Comparison of ENCODE assay signal across 1 cellular context in the genomic region with DNA sequence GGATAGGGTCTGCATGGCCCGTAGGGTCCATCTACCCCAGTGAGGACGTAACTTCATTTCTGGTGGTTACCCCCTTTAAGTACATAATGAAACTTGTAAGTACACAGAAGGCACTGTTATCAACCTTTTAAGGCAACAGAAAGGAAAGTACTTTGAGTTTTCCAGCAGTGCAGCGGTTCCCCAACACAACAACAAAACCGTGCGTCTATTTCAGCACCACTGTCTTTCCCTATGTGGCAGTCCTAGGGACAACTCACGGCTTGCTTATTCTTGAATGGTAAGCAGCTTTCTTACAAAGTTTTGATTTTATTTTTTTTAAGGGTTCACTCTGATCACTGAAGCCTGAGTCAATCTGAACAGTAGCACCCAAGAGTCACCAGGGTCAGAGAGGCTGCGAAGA.
TF ChIP-seq lines count a peak whose summit lies in the region.

No MANE protein-coding gene starts in this region.

TF ChIP-seq in GM23338, 12 proteins besides CTCF, POLR2A, EP300 and RAD21 (continued from another document):
- TF ChIP-seq, protein P1, sequence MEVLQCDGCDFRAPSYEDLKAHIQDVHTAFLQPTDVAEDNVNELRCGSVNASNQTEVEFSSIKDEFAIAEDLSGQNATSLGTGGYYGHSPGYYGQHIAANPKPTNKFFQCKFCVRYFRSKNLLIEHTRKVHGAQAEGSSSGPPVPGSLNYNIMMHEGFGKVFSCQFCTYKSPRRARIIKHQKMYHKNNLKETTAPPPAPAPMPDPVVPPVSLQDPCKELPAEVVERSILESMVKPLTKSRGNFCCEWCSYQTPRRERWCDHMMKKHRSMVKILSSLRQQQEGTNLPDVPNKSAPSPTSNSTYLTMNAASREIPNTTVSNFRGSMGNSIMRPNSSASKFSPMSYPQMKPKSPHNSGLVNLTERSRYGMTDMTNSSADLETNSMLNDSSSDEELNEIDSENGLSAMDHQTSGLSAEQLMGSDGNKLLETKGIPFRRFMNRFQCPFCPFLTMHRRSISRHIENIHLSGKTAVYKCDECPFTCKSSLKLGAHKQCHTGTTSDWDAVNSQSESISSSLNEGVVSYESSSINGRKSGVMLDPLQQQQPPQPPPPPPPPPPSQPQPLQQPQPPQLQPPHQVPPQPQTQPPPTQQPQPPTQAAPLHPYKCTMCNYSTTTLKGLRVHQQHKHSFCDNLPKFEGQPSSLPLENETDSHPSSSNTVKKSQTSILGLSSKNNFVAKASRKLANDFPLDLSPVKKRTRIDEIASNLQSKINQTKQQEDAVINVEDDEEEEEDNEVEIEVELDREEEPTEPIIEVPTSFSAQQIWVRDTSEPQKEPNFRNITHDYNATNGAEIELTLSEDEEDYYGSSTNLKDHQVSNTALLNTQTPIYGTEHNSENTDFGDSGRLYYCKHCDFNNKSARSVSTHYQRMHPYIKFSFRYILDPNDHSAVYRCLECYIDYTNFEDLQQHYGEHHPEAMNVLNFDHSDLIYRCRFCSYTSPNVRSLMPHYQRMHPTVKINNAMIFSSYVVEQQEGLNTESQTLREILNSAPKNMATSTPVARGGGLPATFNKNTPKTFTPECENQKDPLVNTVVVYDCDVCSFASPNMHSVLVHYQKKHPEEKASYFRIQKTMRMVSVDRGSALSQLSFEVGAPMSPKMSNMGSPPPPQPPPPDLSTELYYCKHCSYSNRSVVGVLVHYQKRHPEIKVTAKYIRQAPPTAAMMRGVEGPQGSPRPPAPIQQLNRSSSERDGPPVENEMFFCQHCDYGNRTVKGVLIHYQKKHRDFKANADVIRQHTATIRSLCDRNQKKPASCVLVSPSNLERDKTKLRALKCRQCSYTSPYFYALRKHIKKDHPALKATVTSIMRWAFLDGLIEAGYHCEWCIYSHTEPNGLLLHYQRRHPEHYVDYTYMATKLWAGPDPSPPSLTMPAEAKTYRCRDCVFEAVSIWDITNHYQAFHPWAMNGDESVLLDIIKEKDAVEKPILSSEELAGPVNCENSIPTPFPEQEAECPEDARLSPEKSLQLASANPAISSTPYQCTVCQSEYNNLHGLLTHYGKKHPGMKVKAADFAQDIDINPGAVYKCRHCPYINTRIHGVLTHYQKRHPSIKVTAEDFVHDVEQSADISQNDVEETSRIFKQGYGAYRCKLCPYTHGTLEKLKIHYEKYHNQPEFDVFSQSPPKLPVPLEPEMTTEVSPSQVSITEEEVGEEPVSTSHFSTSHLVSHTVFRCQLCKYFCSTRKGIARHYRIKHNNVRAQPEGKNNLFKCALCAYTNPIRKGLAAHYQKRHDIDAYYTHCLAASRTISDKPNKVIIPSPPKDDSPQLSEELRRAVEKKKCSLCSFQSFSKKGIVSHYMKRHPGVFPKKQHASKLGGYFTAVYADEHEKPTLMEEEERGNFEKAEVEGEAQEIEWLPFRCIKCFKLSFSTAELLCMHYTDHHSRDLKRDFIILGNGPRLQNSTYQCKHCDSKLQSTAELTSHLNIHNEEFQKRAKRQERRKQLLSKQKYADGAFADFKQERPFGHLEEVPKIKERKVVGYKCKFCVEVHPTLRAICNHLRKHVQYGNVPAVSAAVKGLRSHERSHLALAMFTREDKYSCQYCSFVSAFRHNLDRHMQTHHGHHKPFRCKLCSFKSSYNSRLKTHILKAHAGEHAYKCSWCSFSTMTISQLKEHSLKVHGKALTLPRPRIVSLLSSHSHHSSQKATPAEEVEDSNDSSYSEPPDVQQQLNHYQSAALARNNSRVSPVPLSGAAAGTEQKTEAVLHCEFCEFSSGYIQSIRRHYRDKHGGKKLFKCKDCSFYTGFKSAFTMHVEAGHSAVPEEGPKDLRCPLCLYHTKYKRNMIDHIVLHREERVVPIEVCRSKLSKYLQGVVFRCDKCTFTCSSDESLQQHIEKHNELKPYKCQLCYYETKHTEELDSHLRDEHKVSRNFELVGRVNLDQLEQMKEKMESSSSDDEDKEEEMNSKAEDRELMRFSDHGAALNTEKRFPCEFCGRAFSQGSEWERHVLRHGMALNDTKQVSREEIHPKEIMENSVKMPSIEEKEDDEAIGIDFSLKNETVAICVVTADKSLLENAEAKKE (CRISPR knock-in tag; IDR thresholded peaks at IDR 0.05): no peak
- TF ChIP-seq NANOG (IDR thresholded peaks at IDR 0.05; ENCODE audit: borderline replicate concordance) (no peak), EZH2phosphoT487 (IDR thresholded peaks at IDR 0.05; ENCODE audit: unreplicated experiment) (no peak)
- TF ChIP-seq, protein P2, sequence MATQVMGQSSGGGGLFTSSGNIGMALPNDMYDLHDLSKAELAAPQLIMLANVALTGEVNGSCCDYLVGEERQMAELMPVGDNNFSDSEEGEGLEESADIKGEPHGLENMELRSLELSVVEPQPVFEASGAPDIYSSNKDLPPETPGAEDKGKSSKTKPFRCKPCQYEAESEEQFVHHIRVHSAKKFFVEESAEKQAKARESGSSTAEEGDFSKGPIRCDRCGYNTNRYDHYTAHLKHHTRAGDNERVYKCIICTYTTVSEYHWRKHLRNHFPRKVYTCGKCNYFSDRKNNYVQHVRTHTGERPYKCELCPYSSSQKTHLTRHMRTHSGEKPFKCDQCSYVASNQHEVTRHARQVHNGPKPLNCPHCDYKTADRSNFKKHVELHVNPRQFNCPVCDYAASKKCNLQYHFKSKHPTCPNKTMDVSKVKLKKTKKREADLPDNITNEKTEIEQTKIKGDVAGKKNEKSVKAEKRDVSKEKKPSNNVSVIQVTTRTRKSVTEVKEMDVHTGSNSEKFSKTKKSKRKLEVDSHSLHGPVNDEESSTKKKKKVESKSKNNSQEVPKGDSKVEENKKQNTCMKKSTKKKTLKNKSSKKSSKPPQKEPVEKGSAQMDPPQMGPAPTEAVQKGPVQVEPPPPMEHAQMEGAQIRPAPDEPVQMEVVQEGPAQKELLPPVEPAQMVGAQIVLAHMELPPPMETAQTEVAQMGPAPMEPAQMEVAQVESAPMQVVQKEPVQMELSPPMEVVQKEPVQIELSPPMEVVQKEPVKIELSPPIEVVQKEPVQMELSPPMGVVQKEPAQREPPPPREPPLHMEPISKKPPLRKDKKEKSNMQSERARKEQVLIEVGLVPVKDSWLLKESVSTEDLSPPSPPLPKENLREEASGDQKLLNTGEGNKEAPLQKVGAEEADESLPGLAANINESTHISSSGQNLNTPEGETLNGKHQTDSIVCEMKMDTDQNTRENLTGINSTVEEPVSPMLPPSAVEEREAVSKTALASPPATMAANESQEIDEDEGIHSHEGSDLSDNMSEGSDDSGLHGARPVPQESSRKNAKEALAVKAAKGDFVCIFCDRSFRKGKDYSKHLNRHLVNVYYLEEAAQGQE (IDR thresholded peaks at IDR 0.05; ENCODE audit: unreplicated experiment): no peak
TF ChIP-seq in GM23338: peak in this region for 0.
